ENCODE assay signal across 20 cellular contexts in the genomic region with DNA sequence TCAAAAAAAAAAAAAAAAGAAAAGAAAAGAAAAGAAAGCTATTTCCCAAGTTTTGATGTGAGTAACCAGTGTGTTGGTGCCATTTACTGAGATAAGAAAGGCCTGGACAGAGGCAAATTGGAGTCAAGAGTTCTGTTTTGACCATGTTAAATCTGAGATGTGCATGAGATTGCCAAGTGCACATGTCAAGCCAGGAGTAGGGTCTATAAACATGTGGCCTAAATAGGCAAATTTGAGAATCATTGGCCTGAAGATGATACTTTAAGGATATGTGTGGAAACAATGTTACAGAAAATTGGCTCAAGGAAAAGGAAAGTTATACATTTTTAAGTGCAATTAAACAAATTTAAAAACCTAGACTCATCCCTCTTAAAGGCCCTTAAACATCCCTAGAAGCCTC. TPM values are rescaled to one million over a fixed set of nuclear protein-coding genes. Genes with fewer than 3 reads are reported as not detected.
"Had no signal": no experiment of that assay in that cellular context is flagged by ENCODE, and none has a peak within 500 bp of the region (broad histone marks: within the 10 kb centered on the region; RNA-seq: fewer than 3 reads in every experiment).

No MANE protein-coding gene starts in this region.

- H3K36me3 ChIP-seq: SJCRH30 had no signal

- H3K9me3 ChIP-seq: SJCRH30 had no signal

- H3K4me2 ChIP-seq: KMS-11 had no signal

- H3K9ac ChIP-seq: KMS-11 had no signal

- FAIRE-seq: K562, RCC 7860 had no signal

- H3K27ac ChIP-seq: KMS-11, SJCRH30 had no signal

- DNase-seq: Kasumi-1, MM.1S, NCI-H1092 treated with DMSO at 0.1 percent for 48 hours, NCI-H1436, NCI-H1930, NCI-H2171 treated with DMSO at 0.1 percent for 48 hours, NCI-H345, NCI-H446 treated with DMSO at 0.1 percent for 48 hours, NCI-H510A treated with DMSO at 0.1 percent for 48 hours, NCI-H69, NCI-H774, RPMI8226, SHP77, SJCRH30, T-helper 1 cell had no signal

- ATAC-seq: K562, SK-N-SH treated with all-trans-retinoic acid at 6 μM for 48 hours had no signal

- H3K27me3 ChIP-seq: SJCRH30 had no signal

- H3K4me3 ChIP-seq: K562, SJCRH30 had no signal

- H3K4me1 ChIP-seq: SJCRH30 had no signal

RNA-seq across cellular contexts. Expression of a gene that starts 42.3 kb away (rescaled TPM):
- polyA plus RNA-seq: IgD-negative memory B cell had no signal
